In genomic region chr11:78139422-78140391, GRCh38 we compare ENCODE assay signal across 1 cellular context.
TF ChIP-seq lines count a peak whose summit lies in the region.

ALG8 (minus strand) TSS chr11:78139626; CDS start chr11:78139588, 38 bp downstream.

TF ChIP-seq in HepG2, 621 proteins besides CTCF, POLR2A, EP300 and RAD21 (continued from another document and continues in another):
- TF ChIP-seq HDAC6 (IDR thresholded peaks at IDR 0.05; ENCODE audit: low read depth, low read length) (no peak), GATA4 (IDR thresholded peaks at IDR 0.05; ENCODE audit: borderline replicate concordance, low read depth) (peak; percentile 45; the same call in 1 of the 2 replicates), ZNF557 (CRISPR knock-in tag; IDR thresholded peaks at IDR 0.05) (peak; percentile 26; the same call in 1 of the 2 replicates), MYC (CRISPR knock-in tag; IDR thresholded peaks at IDR 0.05; ENCODE audit: borderline replicate concordance) (peak; percentile 98), DNMT3B (CRISPR knock-in tag; conservative IDR thresholded peaks at IDR 0.05) (peak; percentile 65; the same call in 1 of the 2 replicates), GABPB1 (CRISPR knock-in tag; IDR thresholded peaks at IDR 0.05) (peak; percentile 98), ZNF276 (CRISPR knock-in tag; IDR thresholded peaks at IDR 0.05; ENCODE audit: low read depth) (no peak), ZNF574 (CRISPR knock-in tag; IDR thresholded peaks at IDR 0.05) (peak; percentile 90), KMT2A (CRISPR knock-in tag; IDR thresholded peaks at IDR 0.05) (peak; percentile 89; the same call in 1 of the 2 replicates), ZNF563 (CRISPR knock-in tag; IDR thresholded peaks at IDR 0.05) (peak; percentile 75; the same call in 1 of the 2 replicates), TRAFD1 (CRISPR knock-in tag; IDR thresholded peaks at IDR 0.05; ENCODE audit: borderline replicate concordance) (no peak), ZNF746 (CRISPR knock-in tag; IDR thresholded peaks at IDR 0.05) (peak; percentile 25; the same call in 1 of the 2 replicates), KMT2B (CRISPR knock-in tag; IDR thresholded peaks at IDR 0.05) (peak; percentile 93), CC2D1A (CRISPR knock-in tag; IDR thresholded peaks at IDR 0.05) (peak; percentile 87; the same call in 1 of the 2 replicates), RXRA (CRISPR knock-in tag; IDR thresholded peaks at IDR 0.05) (peak; percentile 86; the same call in 1 of the 2 replicates), KDM5A (IDR thresholded peaks at IDR 0.05; ENCODE audit: borderline replicate concordance, low read length) (peak; percentile 85), ZBTB39 (CRISPR knock-in tag; IDR thresholded peaks at IDR 0.05) (peak; percentile 80; the same call in 1 of the 2 replicates), CHCHD3 (CRISPR knock-in tag; IDR thresholded peaks at IDR 0.05) (no peak), IRX3 (CRISPR knock-in tag; IDR thresholded peaks at IDR 0.05; ENCODE audit: borderline replicate concordance, low read depth) (peak; percentile 87; the same call in 1 of the 2 replicates), TCF7 (IDR thresholded peaks at IDR 0.05; ENCODE audit: low read depth) (no peak), NFYC (CRISPR knock-in tag; IDR thresholded peaks at IDR 0.05) (peak; percentile 80), RNF2 (conservative IDR thresholded peaks at IDR 0.05; ENCODE audit: low read depth) (peak; percentile 62; the same call in 1 of the 2 replicates), MAFG (CRISPR knock-in tag; IDR thresholded peaks at IDR 0.05) (no peak), ZNF580 (CRISPR knock-in tag; IDR thresholded peaks at IDR 0.05; ENCODE audit: borderline replicate concordance, low read depth) (no peak), ZNF776 (CRISPR knock-in tag; IDR thresholded peaks at IDR 0.05) (0 out of 2 replicates have a peak, but pooled peaks have one; percentile 47), AKAP8 (CRISPR knock-in tag; IDR thresholded peaks at IDR 0.05) (no peak), ZBTB21 (CRISPR knock-in tag; IDR thresholded peaks at IDR 0.05) (no peak), LCORL (IDR thresholded peaks at IDR 0.05) (no peak), LCORL (CRISPR knock-in tag; IDR thresholded peaks at IDR 0.05) (peak; percentile 76), SMARCC2 (IDR thresholded peaks at IDR 0.05) (no peak), ZNF337 (CRISPR knock-in tag; IDR thresholded peaks at IDR 0.05; ENCODE audit: borderline replicate concordance, low read depth) (peak; percentile 95), FOXJ3 (CRISPR knock-in tag; IDR thresholded peaks at IDR 0.05; ENCODE audit: borderline replicate concordance) (0 out of 2 replicates have a peak, but pooled peaks have one; percentile 68), ZNF558 (CRISPR knock-in tag; IDR thresholded peaks at IDR 0.05; ENCODE audit: borderline replicate concordance) (no peak; the same call in 1 of the 2 replicates), ATF1 (CRISPR knock-in tag; IDR thresholded peaks at IDR 0.05) (peak; percentile 69; the same call in 1 of the 2 replicates), MXD3 (CRISPR knock-in tag; IDR thresholded peaks at IDR 0.05) (peak; percentile 93), THYN1 (CRISPR knock-in tag; IDR thresholded peaks at IDR 0.05; ENCODE audit: borderline replicate concordance, low read depth) (0 out of 2 replicates have a peak, but pooled peaks have one; percentile 56), KDM3A (CRISPR knock-in tag; IDR thresholded peaks at IDR 0.05; ENCODE audit: low read depth) (peak; percentile 89), ZBTB4 (CRISPR knock-in tag; IDR thresholded peaks at IDR 0.05; ENCODE audit: borderline replicate concordance) (peak; percentile 79; the same call in 1 of the 2 replicates), ZNF704 (CRISPR knock-in tag; IDR thresholded peaks at IDR 0.05; ENCODE audit: borderline replicate concordance) (peak; percentile 91; the same call in 1 of the 2 replicates), ZNF251 (CRISPR knock-in tag; IDR thresholded peaks at IDR 0.05) (no peak), MXD1 (CRISPR knock-in tag; IDR thresholded peaks at IDR 0.05) (peak; percentile 98; the same call in 1 of the 2 replicates), ZNF749 (CRISPR knock-in tag; IDR thresholded peaks at IDR 0.05; ENCODE audit: borderline replicate concordance) (peak; percentile 91; the same call in 1 of the 2 replicates), ONECUT2 (CRISPR knock-in tag; IDR thresholded peaks at IDR 0.05) (no peak), NFE2L2 (IDR thresholded peaks at IDR 0.05; ENCODE audit: low read length) (no peak), ZNF660 (CRISPR knock-in tag; IDR thresholded peaks at IDR 0.05; ENCODE audit: borderline replicate concordance, low read depth) (no peak), HNRNPH1 (optimal IDR thresholded peaks at IDR 0.05; ENCODE audit: low read depth, low read length) (no peak), PHF20 (CRISPR knock-in tag; IDR thresholded peaks at IDR 0.05) (peak; percentile 88), NR2C2 (CRISPR knock-in tag; IDR thresholded peaks at IDR 0.05; ENCODE audit: borderline replicate concordance) (peak; percentile 98), E2F2 (CRISPR knock-in tag; IDR thresholded peaks at IDR 0.05; ENCODE audit: borderline replicate concordance) (no peak; the same call in 1 of the 2 replicates), PHF5A (CRISPR knock-in tag; IDR thresholded peaks at IDR 0.05; ENCODE audit: low read depth, unreplicated experiment) (peak; percentile 4), ISX (CRISPR knock-in tag; conservative IDR thresholded peaks at IDR 0.05) (peak; percentile 84; the same call in 1 of the 2 replicates), ZNF138 (CRISPR knock-in tag; IDR thresholded peaks at IDR 0.05; ENCODE audit: low read depth) (no peak; the same call in 1 of the 2 replicates), CCAR2 (optimal IDR thresholded peaks at IDR 0.05; ENCODE audit: low read depth, low read length) (no peak)
